9 cellular contexts compared by ENCODE assay signal in genomic region chr7:66140924-66141323, GRCh38. TPM values are rescaled to one million over a fixed set of nuclear protein-coding genes. Genes with fewer than 3 reads are reported as not detected.
DNase-seq lines count a peak whose midpoint lies in the region; ATAC-seq and TF ChIP-seq lines count a peak whose summit lies in the region.
"Had no signal": no experiment of that assay in that cellular context is flagged by ENCODE, and none has a peak within 500 bp of the region (broad histone marks: within the 10 kb centered on the region; RNA-seq: fewer than 3 reads in every experiment).

No MANE protein-coding gene starts in this region.

- no peak overlapping the region for H3K27ac Mint-ChIP-seq in activated naive CD4-positive, alpha-beta T cell treated with anti-CD3 and anti-CD28 coated beads, Interleukin-2, amount 50 U/mL, for 72 hours

- H3K4me1 ChIP-seq in adipocyte (ENCODE audit: control insufficient read depth, insufficient read depth, low read length) (peaks cover 37% of the 10 kb centered on the region), left ventricle myocardium inferior (peaks cover 51% of the 10 kb centered on the region)

- H3K4me3 ChIP-seq in adipocyte (ENCODE audit: low read length) (no peak overlapping the region), left ventricle myocardium inferior (no peak overlapping the region)
- H3K4me3 ChIP-seq: SK-N-MC had no signal

- intact Hi-C loops in left ventricle myocardium inferior (cut with micrococcal nuclease): no loop called here

- H3K27me3 ChIP-seq in adipocyte (replicated peaks; ENCODE audit: control insufficient read depth, insufficient read depth, low read length): no peaks in the 10 kb centered on the region
- no peaks in the 10 kb centered on the region for H3K27me3 ChIP-seq in left ventricle myocardium inferior (ENCODE audit: low read depth)

- no peak for ATAC-seq in activated naive CD4-positive, alpha-beta T cell treated with anti-CD3 and anti-CD28 coated beads, Interleukin-2, amount 50 U/mL, for 72 hours
- no peak for ATAC-seq in HG03521 (IDR thresholded peaks at IDR 0.05; ENCODE audit: unreplicated experiment)

- no peaks in the 10 kb centered on the region for H3K9me3 Mint-ChIP-seq in activated naive CD4-positive, alpha-beta T cell treated with anti-CD3 and anti-CD28 coated beads, Interleukin-2, amount 50 U/mL, for 72 hours

- H3K9ac ChIP-seq in adipocyte (ENCODE audit: low read length): peak overlapping the region; percentile 64

- DNase-seq in NCI-H2227 (lab: John Stamatoyannopoulos, UW; ENCODE audit: unreplicated experiment): peak; percentile 36
- DNase-seq in NCI-H2227 treated with DMSO at 0.1 percent for 48 hours (lab: John Stamatoyannopoulos, UW): no peak
- peak; percentile 77 for DNase-seq in adipocyte (ENCODE audit: low read depth)
- DNase-seq in left ventricle myocardium inferior: peak; percentile 52
- DNase-seq in putamen (ENCODE audit: low spot score): peak; percentile 52
- DNase-seq in activated naive CD4-positive, alpha-beta T cell treated with anti-CD3 and anti-CD28 coated beads, Interleukin-2, amount 50 U/mL, for 72 hours (ENCODE audit: low spot score in 2 of 2): no peak
- DNase-seq in SKM-1 (lab: John Stamatoyannopoulos, UW; ENCODE audit: unreplicated experiment): no peak

- peak overlapping the region; percentile 48 for H3K27ac ChIP-seq in left ventricle myocardium inferior (replicated peaks)
- H3K27ac ChIP-seq: SK-N-MC had no signal

- H3K36me3 ChIP-seq in adipocyte (ENCODE audit: control insufficient read depth, insufficient read depth, low read length, severe bottlenecking) (peaks cover 48% of the 10 kb centered on the region), left ventricle myocardium inferior (peaks cover 42% of the 10 kb centered on the region)

- peaks cover 14 to 22% of the 10 kb centered on the region in 2 donors for H3K36me3 Mint-ChIP-seq in activated naive CD4-positive, alpha-beta T cell treated with anti-CD3 and anti-CD28 coated beads, Interleukin-2, amount 50 U/mL, for 72 hours

- H3K9me3 ChIP-seq in adipocyte (ENCODE audit: control insufficient read depth, low read length): no peaks in the 10 kb centered on the region
- H3K9me3 ChIP-seq in left ventricle myocardium inferior (replicated peaks): no peaks in the 10 kb centered on the region

- TF ChIP-seq CTCF in left ventricle myocardium inferior (IDR thresholded peaks at IDR 0.05; ENCODE audit: borderline replicate concordance): peak; percentile 82

RNA-seq across cellular contexts. Expression of gene CRCP, which starts 26.3 kb away (rescaled TPM):
- 23.2 TPM for total RNA-seq in left ventricle myocardium inferior
- total RNA-seq in activated naive CD4-positive, alpha-beta T cell treated with anti-CD3 and anti-CD28 coated beads, Interleukin-2, amount 50 U/mL, for 72 hours: 10 to 100 TPM; 18.9 to 33.9 TPM

Comparison
In these comparisons a context has a peak if more than half of its experiments do, and no peak if none do; other contexts are left out.
1. DNase-seq: peak in NCI-H2227 (single experiment), adipocyte (single experiment), left ventricle myocardium inferior (single experiment) and putamen (single experiment); none in NCI-H2227 treated with DMSO at 0.1 percent for 48 hours (single experiment), activated naive CD4-positive, alpha-beta T cell treated with anti-CD3 and anti-CD28 coated beads, Interleukin-2, amount 50 U/mL, for 72 hours (0 of 2) and SKM-1 (single experiment).